ENCODE assay signal across 1 cellular context in the genomic region with DNA sequence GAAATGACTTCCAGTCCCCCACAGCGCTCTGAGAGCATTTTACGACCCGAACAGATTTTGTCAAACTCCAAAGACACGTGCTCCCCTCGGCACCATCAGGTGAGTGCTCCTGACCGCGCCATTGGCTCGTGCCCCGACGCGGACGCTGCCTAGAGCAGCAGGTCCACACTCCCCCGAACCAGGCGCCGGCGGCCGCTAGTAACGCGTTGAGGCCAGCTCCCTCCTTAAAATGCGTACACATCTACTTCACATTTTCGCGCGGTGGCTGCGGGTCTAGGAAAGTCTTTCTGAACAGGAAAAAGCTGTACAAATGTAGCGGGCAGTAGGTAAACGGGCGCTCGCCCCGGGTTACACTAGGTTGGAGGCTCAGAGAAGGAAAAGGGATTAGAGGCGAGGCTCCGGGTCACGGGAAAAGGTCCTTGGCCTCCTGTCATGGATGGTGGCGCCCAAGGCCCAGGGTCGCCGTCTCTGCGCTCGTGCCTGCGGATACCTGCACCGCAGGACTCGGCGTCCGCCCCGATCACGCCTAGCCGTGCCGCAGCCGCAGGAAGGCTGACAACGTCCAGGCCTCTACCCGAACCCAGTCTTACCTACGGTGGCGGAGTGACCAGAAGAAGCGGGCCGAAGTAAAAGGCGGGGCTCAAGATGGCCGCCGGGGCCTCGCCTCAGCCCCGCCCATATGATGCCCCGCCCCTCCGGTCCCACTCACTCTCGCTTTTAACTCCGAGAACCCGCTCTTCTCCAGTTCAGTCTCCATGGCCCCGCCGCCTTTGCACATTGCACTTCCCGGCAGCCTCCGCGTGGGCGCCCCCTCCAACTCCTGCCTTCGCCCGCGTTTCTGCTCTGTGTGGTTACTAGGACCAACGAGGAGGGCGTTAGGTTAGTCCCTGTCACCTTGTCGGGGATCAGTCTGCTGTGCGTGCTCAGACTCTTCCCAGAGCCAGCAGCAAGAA.
TF ChIP-seq lines count a peak whose summit lies in the region.

A gene with protein sequence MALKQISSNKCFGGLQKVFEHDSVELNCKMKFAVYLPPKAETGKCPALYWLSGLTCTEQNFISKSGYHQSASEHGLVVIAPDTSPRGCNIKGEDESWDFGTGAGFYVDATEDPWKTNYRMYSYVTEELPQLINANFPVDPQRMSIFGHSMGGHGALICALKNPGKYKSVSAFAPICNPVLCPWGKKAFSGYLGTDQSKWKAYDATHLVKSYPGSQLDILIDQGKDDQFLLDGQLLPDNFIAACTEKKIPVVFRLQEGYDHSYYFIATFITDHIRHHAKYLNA (minus strand): TSS at position 647 of the 953 bp plus-strand sequence. CDS start 5,748 bp downstream, outside the sequence.

TF ChIP-seq in K562, 482 proteins besides CTCF, POLR2A, EP300 and RAD21 (continued from another document and continues in another):
- TF ChIP-seq, protein P1, sequence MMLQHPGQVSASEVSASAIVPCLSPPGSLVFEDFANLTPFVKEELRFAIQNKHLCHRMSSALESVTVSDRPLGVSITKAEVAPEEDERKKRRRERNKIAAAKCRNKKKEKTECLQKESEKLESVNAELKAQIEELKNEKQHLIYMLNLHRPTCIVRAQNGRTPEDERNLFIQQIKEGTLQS (IDR thresholded peaks at IDR 0.05): no peak
- TF ChIP-seq, protein P1 (CRISPR knock-in tag; conservative IDR thresholded peaks at IDR 0.05): no peak
- TF ChIP-seq IFI16 (CRISPR knock-in tag; IDR thresholded peaks at IDR 0.05) (no peak), NR4A1 (CRISPR knock-in tag; IDR thresholded peaks at IDR 0.05) (no peak), NR4A1 (tag; IDR thresholded peaks at IDR 0.05) (no peak), MCM5 (IDR thresholded peaks at IDR 0.05; ENCODE audit: low read depth) (no peak), ETV1 (tag; conservative IDR thresholded peaks at IDR 0.05; ENCODE audit: low read depth) (peak; percentile 35; the same call in 1 of the 2 replicates), NCOA2 (IDR thresholded peaks at IDR 0.05; ENCODE audit: partially characterized antibody in 2 of 2) (no peak), TGIF2 (CRISPR knock-in tag; IDR thresholded peaks at IDR 0.05) (no peak), ZNF79 (CRISPR knock-in tag; IDR thresholded peaks at IDR 0.05; ENCODE audit: low read depth) (no peak), BMI1 (IDR thresholded peaks at IDR 0.05; ENCODE audit: low read length) (no peak), DMBX1 (CRISPR knock-in tag; IDR thresholded peaks at IDR 0.05; ENCODE audit: borderline replicate concordance) (peak; percentile 72), SP1 (CRISPR knock-in tag; IDR thresholded peaks at IDR 0.05) (peak; percentile 41; the same call in 1 of the 2 replicates), ZNF644 (tag; IDR thresholded peaks at IDR 0.05; ENCODE audit: low read depth) (no peak), BHLHE40 (IDR thresholded peaks at IDR 0.05; ENCODE audit: low read length) (peak; percentile 71), ZNF707 (CRISPR knock-in tag; conservative IDR thresholded peaks at IDR 0.05) (no peak), ELF4 (CRISPR knock-in tag; IDR thresholded peaks at IDR 0.05) (no peak), RCOR1 (IDR thresholded peaks at IDR 0.05; ENCODE audit: borderline replicate concordance in 1 of 2, low read depth in 2 of 2, low read length in 2 of 2) (no peak), ZNF696 (CRISPR knock-in tag; conservative IDR thresholded peaks at IDR 0.05) (no peak), PHF20 (IDR thresholded peaks at IDR 0.05; ENCODE audit: partially characterized antibody) (peak; percentile 56), STAT5A (IDR thresholded peaks at IDR 0.05; ENCODE audit: borderline replicate concordance, low read length) (no peak), KDM5B (IDR thresholded peaks at IDR 0.05; ENCODE audit: insufficient replicate concordance, low read depth, low read length) (peak; percentile 87), FOS (IDR thresholded peaks at IDR 0.05; ENCODE audit: extremely low read depth, insufficient read length) (no peak), RFX1 (IDR thresholded peaks at IDR 0.05) (no peak), ETS2 (tag; IDR thresholded peaks at IDR 0.05; ENCODE audit: borderline replicate concordance, poor library complexity, severe bottlenecking) (no peak), NFATC3 (IDR thresholded peaks at IDR 0.05) (no peak), POLR2H (tag; IDR thresholded peaks at IDR 0.05; ENCODE audit: low read depth) (peak; percentile 85), CREBBP (IDR thresholded peaks at IDR 0.05; ENCODE audit: low read depth, low read length) (no peak), ZNF518B (CRISPR knock-in tag; IDR thresholded peaks at IDR 0.05) (no peak), CBX8 (IDR thresholded peaks at IDR 0.05; ENCODE audit: borderline replicate concordance, extremely low read depth, low read depth, low read length, poor library complexity, severe bottlenecking) (no peak), E2F1 (CRISPR knock-in tag; IDR thresholded peaks at IDR 0.05) (peak; percentile 17; the same call in 1 of the 2 replicates), SMARCA4 (IDR thresholded peaks at IDR 0.05) (no peak), SAFB (IDR thresholded peaks at IDR 0.05; ENCODE audit: borderline replicate concordance, low read depth, low read length) (no peak), SRF (CRISPR knock-in tag; IDR thresholded peaks at IDR 0.05) (no peak), ARHGAP35 (IDR thresholded peaks at IDR 0.05; ENCODE audit: partially characterized antibody) (no peak), ZNF253 (CRISPR knock-in tag; conservative IDR thresholded peaks at IDR 0.05) (no peak), SPI1 (IDR thresholded peaks at IDR 0.05; ENCODE audit: borderline replicate concordance, low read depth, low read length) (no peak), ESRRA (IDR thresholded peaks at IDR 0.05; ENCODE audit: borderline replicate concordance, low read depth) (peak; percentile 65), MCM7 (IDR thresholded peaks at IDR 0.05) (no peak), DLX4 (CRISPR knock-in tag; IDR thresholded peaks at IDR 0.05) (no peak), MECOM (CRISPR knock-in tag; IDR thresholded peaks at IDR 0.05) (no peak), SREBF2 (CRISPR knock-in tag; IDR thresholded peaks at IDR 0.05) (no peak)
- TF ChIP-seq, protein P2, sequence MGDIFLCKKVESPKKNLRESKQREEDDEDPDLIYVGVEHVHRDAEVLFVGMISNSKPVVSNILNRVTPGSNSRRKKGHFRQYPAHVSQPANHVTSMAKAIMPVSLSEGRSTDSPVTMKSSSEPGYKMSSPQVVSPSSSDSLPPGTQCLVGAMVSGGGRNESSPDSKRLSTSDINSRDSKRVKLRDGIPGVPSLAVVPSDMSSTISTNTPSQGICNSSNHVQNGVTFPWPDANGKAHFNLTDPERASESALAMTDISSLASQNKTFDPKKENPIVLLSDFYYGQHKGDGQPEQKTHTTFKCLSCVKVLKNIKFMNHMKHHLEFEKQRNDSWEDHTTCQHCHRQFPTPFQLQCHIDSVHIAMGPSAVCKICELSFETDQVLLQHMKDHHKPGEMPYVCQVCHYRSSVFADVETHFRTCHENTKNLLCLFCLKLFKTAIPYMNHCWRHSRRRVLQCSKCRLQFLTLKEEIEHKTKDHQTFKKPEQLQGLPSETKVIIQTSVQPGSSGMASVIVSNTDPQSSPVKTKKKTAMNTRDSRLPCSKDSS (IDR thresholded peaks at IDR 0.05; ENCODE audit: low read depth, partially characterized antibody): no peak
- TF ChIP-seq, protein P3, sequence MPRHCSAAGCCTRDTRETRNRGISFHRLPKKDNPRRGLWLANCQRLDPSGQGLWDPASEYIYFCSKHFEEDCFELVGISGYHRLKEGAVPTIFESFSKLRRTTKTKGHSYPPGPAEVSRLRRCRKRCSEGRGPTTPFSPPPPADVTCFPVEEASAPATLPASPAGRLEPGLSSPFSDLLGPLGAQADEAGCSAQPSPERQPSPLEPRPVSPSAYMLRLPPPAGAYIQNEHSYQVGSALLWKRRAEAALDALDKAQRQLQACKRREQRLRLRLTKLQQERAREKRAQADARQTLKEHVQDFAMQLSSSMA (CRISPR knock-in tag; IDR thresholded peaks at IDR 0.05): no peak
- TF ChIP-seq, protein P4, sequence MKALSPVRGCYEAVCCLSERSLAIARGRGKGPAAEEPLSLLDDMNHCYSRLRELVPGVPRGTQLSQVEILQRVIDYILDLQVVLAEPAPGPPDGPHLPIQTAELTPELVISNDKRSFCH (CRISPR knock-in tag; IDR thresholded peaks at IDR 0.05): no peak
- TF ChIP-seq, protein P4 (tag; IDR thresholded peaks at IDR 0.05): no peak
- TF ChIP-seq, protein P5, sequence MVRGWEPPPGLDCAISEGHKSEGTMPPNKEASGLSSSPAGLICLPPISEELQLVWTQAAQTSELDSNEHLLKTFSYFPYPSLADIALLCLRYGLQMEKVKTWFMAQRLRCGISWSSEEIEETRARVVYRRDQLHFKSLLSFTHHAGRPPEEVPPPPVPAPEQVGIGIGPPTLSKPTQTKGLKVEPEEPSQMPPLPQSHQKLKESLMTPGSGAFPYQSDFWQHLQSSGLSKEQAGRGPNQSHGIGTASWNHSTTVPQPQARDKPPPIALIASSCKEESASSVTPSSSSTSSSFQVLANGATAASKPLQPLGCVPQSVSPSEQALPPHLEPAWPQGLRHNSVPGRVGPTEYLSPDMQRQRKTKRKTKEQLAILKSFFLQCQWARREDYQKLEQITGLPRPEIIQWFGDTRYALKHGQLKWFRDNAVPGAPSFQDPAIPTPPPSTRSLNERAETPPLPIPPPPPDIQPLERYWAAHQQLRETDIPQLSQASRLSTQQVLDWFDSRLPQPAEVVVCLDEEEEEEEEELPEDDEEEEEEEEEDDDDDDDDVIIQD (CRISPR knock-in tag; IDR thresholded peaks at IDR 0.05): no peak
- TF ChIP-seq, protein P6, sequence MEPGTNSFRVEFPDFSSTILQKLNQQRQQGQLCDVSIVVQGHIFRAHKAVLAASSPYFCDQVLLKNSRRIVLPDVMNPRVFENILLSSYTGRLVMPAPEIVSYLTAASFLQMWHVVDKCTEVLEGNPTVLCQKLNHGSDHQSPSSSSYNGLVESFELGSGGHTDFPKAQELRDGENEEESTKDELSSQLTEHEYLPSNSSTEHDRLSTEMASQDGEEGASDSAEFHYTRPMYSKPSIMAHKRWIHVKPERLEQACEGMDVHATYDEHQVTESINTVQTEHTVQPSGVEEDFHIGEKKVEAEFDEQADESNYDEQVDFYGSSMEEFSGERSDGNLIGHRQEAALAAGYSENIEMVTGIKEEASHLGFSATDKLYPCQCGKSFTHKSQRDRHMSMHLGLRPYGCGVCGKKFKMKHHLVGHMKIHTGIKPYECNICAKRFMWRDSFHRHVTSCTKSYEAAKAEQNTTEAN (CRISPR knock-in tag; IDR thresholded peaks at IDR 0.05): no peak
- TF ChIP-seq, protein P7, sequence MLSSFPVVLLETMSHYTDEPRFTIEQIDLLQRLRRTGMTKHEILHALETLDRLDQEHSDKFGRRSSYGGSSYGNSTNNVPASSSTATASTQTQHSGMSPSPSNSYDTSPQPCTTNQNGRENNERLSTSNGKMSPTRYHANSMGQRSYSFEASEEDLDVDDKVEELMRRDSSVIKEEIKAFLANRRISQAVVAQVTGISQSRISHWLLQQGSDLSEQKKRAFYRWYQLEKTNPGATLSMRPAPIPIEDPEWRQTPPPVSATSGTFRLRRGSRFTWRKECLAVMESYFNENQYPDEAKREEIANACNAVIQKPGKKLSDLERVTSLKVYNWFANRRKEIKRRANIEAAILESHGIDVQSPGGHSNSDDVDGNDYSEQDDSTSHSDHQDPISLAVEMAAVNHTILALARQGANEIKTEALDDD (IDR thresholded peaks at IDR 0.05): peak; percentile 69
- TF ChIP-seq, protein P8, sequence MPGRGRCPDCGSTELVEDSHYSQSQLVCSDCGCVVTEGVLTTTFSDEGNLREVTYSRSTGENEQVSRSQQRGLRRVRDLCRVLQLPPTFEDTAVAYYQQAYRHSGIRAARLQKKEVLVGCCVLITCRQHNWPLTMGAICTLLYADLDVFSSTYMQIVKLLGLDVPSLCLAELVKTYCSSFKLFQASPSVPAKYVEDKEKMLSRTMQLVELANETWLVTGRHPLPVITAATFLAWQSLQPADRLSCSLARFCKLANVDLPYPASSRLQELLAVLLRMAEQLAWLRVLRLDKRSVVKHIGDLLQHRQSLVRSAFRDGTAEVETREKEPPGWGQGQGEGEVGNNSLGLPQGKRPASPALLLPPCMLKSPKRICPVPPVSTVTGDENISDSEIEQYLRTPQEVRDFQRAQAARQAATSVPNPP (IDR thresholded peaks at IDR 0.05; ENCODE audit: borderline replicate concordance, insufficient read depth, insufficient read length): no peak
